ENCODE assay signal across 8 cellular contexts in the genomic region with DNA sequence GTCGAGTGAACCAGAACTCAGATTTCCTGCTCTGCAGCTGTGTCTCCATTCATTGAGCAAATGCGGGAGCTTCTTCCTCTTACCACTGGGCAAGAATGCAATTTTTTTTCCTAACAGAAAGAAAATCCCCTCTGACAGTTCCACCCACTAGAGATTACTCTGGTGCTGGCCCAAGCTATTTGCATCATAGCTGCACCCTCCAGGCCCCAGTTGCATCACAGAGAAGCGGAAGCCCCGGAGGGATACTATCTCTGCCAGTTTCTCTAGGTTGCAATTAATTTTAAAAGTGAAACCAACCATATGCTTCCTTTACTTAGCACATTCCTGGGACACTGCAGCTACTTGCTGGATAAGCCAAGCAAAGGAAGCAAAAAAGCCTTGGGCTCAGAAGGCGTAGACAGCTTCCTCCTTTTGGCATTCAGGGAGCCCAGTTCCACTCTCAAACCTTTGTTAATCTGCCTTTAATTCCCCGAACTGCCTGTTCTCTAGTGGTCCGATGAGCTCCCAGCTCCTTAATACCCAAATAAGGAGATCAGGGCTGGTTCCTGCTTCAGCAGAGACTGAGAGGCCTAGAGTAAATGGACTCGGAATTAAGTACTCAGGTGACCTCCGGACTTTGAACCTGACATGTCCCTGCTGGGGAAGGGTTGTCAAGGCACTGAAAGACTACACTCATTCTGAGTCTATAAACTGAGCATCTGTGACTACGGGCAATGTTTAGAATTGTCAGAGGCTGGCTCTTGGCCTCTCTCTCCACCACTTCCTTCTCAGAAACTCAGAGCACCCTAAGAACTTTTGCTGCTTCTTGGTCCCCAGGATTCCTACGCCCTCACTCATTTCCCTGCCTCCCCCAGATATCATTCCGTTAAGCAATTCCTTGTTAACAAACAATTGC.
A peak's percentile ranks its signal among the peaks of the same experiment; 100 is the strongest.
DNase-seq lines count a peak whose midpoint lies in the region; FAIRE-seq and TF ChIP-seq lines count a peak whose summit lies in the region.

No MANE protein-coding gene starts in this region.

- peak overlapping the region; percentile 86 for H3K4me2 ChIP-seq in skeletal muscle satellite cell (ENCODE audit: low read length)

- no peaks in the 10 kb centered on the region for H3K27me3 ChIP-seq in bronchial epithelial cell (ENCODE audit: control insufficient read depth, insufficient read depth, low read length)
- H3K27me3 ChIP-seq in skeletal muscle satellite cell (ENCODE audit: control insufficient read depth, insufficient read depth, low read length) = no peaks in the 10 kb centered on the region

- H3K4me3 ChIP-seq in bronchial epithelial cell (ENCODE audit: low read depth, low read length) = no peak overlapping the region
- peak overlapping the region; percentile 56 for H3K4me3 ChIP-seq in skeletal muscle satellite cell (ENCODE audit: low read length)

- H3K9ac ChIP-seq in skeletal muscle satellite cell (ENCODE audit: low read depth, low read length) = peak overlapping the region; percentile 70

- H3K9me3 ChIP-seq in skeletal muscle satellite cell (replicated peaks; ENCODE audit: low read length) = no peaks in the 10 kb centered on the region

- H3K36me3 ChIP-seq in bronchial epithelial cell (ENCODE audit: control insufficient read depth, insufficient read depth, low read length) (no peaks in the 10 kb centered on the region), skeletal muscle satellite cell (ENCODE audit: insufficient read depth, low read length) (no peaks in the 10 kb centered on the region)

- no peak for FAIRE-seq in bronchial epithelial cell (lab: Jason Lieb, UNC)

- H3K4me1 ChIP-seq in skeletal muscle satellite cell (ENCODE audit: control insufficient read depth, insufficient read depth, low read length) = peaks cover 20% of the 10 kb centered on the region

- no peak for TF ChIP-seq CTCF in bronchial epithelial cell (IDR thresholded peaks at IDR 0.05; ENCODE audit: insufficient read depth, low read length, severe bottlenecking)

- DNase-seq in GF-D8 (lab: John Stamatoyannopoulos, UW) = peak; percentile 15
- DNase-seq in NCI-H1048 (lab: John Stamatoyannopoulos, UW) = peak; percentile 84
- peak; percentile 91 for DNase-seq in bronchial epithelial cell (ENCODE audit: low read depth)
- peak; percentile 97 for DNase-seq in iris pigment epithelial cell (ENCODE audit: low read depth)
- DNase-seq in NCI-H1930 (lab: John Stamatoyannopoulos, UW) = no peak
- no peak for DNase-seq in effector CD4-positive, alpha-beta T cell
- no peak for DNase-seq in RKO (ENCODE audit: low spot score)

Comparison
In these comparisons a context has a peak if more than half of its experiments do, and no peak if none do; other contexts are left out.
1. DNase-seq: peak in GF-D8 (single experiment), NCI-H1048 (single experiment), bronchial epithelial cell (single experiment) and iris pigment epithelial cell (single experiment); none in NCI-H1930 (0 of 2), effector CD4-positive, alpha-beta T cell (single experiment) and RKO (single experiment).